8 cellular contexts compared by ENCODE assay signal in genomic region chr10:47553214-47553859, GRCh38. TPM values are rescaled to one million over a fixed set of nuclear protein-coding genes. Genes with fewer than 3 reads are reported as not detected.
DNase-seq lines count a peak whose midpoint lies in the region; ATAC-seq and TF ChIP-seq lines count a peak whose summit lies in the region.
"Not testable (repeated sequence)": the region's sequence is repeated elsewhere in the genome, so short reads cannot be mapped to it uniquely, and the experiment has no call there.

No MANE protein-coding gene starts in this region.

- H3K9me2 ChIP-seq in GM23248 (ENCODE audit: insufficient read depth), result not testable (repeated sequence)

- not testable (repeated sequence) for H3K27me3 Mint-ChIP-seq in naive B cell

- H4K20me1 ChIP-seq in GM23248 (ENCODE audit: insufficient read depth); fibroblast of lung (ENCODE audit: control insufficient read depth, extremely low read depth, insufficient read depth, low read length): not testable (repeated sequence)

- H3K4me3 ChIP-seq in GM23248 (peak overlapping the region; percentile 99), fibroblast of lung (replicated peaks in 1 of 4; ENCODE audit: control extremely low read depth in 1 of 4, insufficient read depth in 1 of 4, low read depth in 3 of 4, low read length in 4 of 4) (peak overlapping the region; percentile 44 to 80 (median 67))

- peak overlapping the region; percentile 88 to 99 (median 98) for H3K4me3 Mint-ChIP-seq in naive B cell

- peak; percentile 88 for ATAC-seq in naive B cell (ENCODE audit: low read depth in 2 of 2)

- H3K27ac Mint-ChIP-seq in naive B cell, result peak overlapping the region; percentile 79 to 98 (median 94)

- H3K79me2 ChIP-seq in GM23248 (ENCODE audit: insufficient read depth), result peaks cover 12% of the 10 kb centered on the region
- H3K79me2 ChIP-seq in fibroblast of lung (ENCODE audit: control insufficient read depth, insufficient read depth, low read length), result not testable (repeated sequence)

- DNase-seq in DMS79 treated with DMSO at 0.1 percent for 48 hours (lab: John Stamatoyannopoulos, UW), result peak; percentile 14
- DNase-seq in GM23248, result peak; percentile 83
- peak; percentile 93 for DNase-seq in RKO (ENCODE audit: low spot score)
- peak; percentile 63 to 65 for DNase-seq in activated T-helper 1 cell treated with anti-CD3 and anti-CD28 coated beads, Interleukin-2, amount 50 U/mL, for 16 hours (ENCODE audit: low read depth in 1 of 2, low spot score in 1 of 2)
- DNase-seq in fibroblast of lung (ENCODE audit: low read depth in 2 of 2), result peak; percentile 69 to 88
- DNase-seq in naive B cell, result peak; percentile 45
- peak; percentile 66 to 76 for DNase-seq in stimulated activated CD8-positive, alpha-beta memory T cell treated with anti-CD3 and anti-CD28 coated beads, Interleukin-7, amount 100 ng/mL, for 48 hours (ENCODE audit: extremely low read depth in 1 of 2, low read depth in 1 of 2)

- not testable (repeated sequence) for TF ChIP-seq CTCF in fibroblast of lung (conservative IDR thresholded peaks at IDR 0.05 in 1 of 2, IDR thresholded peaks at IDR 0.05 in 1 of 2; ENCODE audit: low read depth in 1 of 2, low read length in 2 of 2)

- in situ Hi-C loops in GM23248 (cut with MboI), result not testable (repeated sequence)

- not testable (repeated sequence) for H3K9me3 ChIP-seq in GM23248 (ENCODE audit: low read depth); KOPT-K1 (ENCODE audit: insufficient read depth, low read length, poor library complexity, severe bottlenecking); fibroblast of lung (ENCODE audit: control insufficient read depth, insufficient read depth, low read depth, low read length)

- WGBS in GM23248 (ENCODE audit: low coverage in 1 of 2, low lambda C conversion rate in 2 of 2, missing lambda C conversion rate in 2 of 2), 2 experiments, result 1% methylated on average over 40 to 50 of the region's 60 CpGs

- H3K27ac ChIP-seq in GM23248 (peak overlapping the region; percentile 99), KOPT-K1 (ENCODE audit: low read depth, low read length, poor library complexity, severe bottlenecking) (peak overlapping the region; percentile 58), fibroblast of lung (ENCODE audit: insufficient read depth, low read length) (peak overlapping the region; percentile 91)

- H3F3A ChIP-seq in GM23248 (ENCODE audit: insufficient read depth), result peaks cover 14% of the 10 kb centered on the region; the same call in 1 of the 2 replicates

- H3K4me2 ChIP-seq in GM23248 (ENCODE audit: unreplicated experiment) (peak overlapping the region; percentile 81), fibroblast of lung (ENCODE audit: extremely low read depth, insufficient read depth, low read length) (peak overlapping the region; percentile 23)

- peak overlapping the region; percentile 98 for H3K9ac ChIP-seq in GM23248
- peak overlapping the region; percentile 64 for H3K9ac ChIP-seq in fibroblast of lung (ENCODE audit: insufficient read depth, low read length)

- not testable (repeated sequence) for H3K27me3 ChIP-seq in GM23248 (replicated peaks; ENCODE audit: insufficient read depth); fibroblast of lung (ENCODE audit: control insufficient read depth, insufficient read depth, low read length)

- H2AFZ ChIP-seq in GM23248 (peak overlapping the region; percentile 91), fibroblast of lung (ENCODE audit: low read length) (peak overlapping the region; percentile 88)

- peaks cover 8 to 10% (median 9%) of the 10 kb centered on the region in 3 donors for H3K4me1 Mint-ChIP-seq in naive B cell

- H3K36me3 Mint-ChIP-seq in naive B cell, result not testable (repeated sequence)

- not testable (repeated sequence) for H3K36me3 ChIP-seq in GM23248 (ENCODE audit: low read depth); KOPT-K1 (ENCODE audit: insufficient read depth, low read length); fibroblast of lung (ENCODE audit: control insufficient read depth, insufficient read depth, low read length)

- H3K4me1 ChIP-seq in GM23248 (ENCODE audit: insufficient read depth); fibroblast of lung (ENCODE audit: control insufficient read depth, extremely low read depth, insufficient read depth, low read length): not testable (repeated sequence)

- not testable (repeated sequence) for H3K9me3 Mint-ChIP-seq in naive B cell

RNA-seq across cellular contexts. Expression of gene AGAP9, which starts 29.9 kb away (rescaled TPM):
- 3.0 and 3.7 TPM in 2 replicates for total RNA-seq in GM23248 (2014; rRNA removed; shearing (Covaris generic))
- polyA plus RNA-seq in GM23248 (2016; fragmentation: Nextera tagmentation; extraction: Ambion mirVana) (1.6 and 2.6 TPM in 2 replicates), fibroblast of lung (3.2 and 3.4 TPM in 2 replicates), naive B cell (ENCODE audit: low read depth in 6 of 6) (under 1 TPM in 5 of 6 donors, not detected in 1; 0.12 to 0.65 (median 0.40) TPM)
- total RNA-seq in fibroblast of lung, result 2.1 and 2.8 TPM in 2 replicates
- polyA plus RNA-seq in fibroblast of lung (2012), result 1.6 and 2.0 TPM in 2 replicates
- 0.19 and 1.8 TPM in 2 replicates for polyA minus RNA-seq in fibroblast of lung (ENCODE audit: low replicate concordance)

Comparison
In these comparisons a context has a peak if more than half of its experiments do, and no peak if none do; other contexts are left out.
1. Peak in every context shown above with its lines: DNase-seq, ATAC-seq, H3K4me3 ChIP-seq and H3K27ac ChIP-seq.
2. DNase-seq: peak in every context shown above with its lines; median percentile 93 in RKO; 83 in GM23248; 78 in fibroblast of lung; 71 in stimulated activated CD8-positive, alpha-beta memory T cell treated with anti-CD3 and anti-CD28 coated beads, Interleukin-7, amount 100 ng/mL, for 48 hours; 64 in activated T-helper 1 cell treated with anti-CD3 and anti-CD28 coated beads, Interleukin-2, amount 50 U/mL, for 16 hours; 45 in naive B cell; 14 in DMS79 treated with DMSO at 0.1 percent for 48 hours.